ENCODE assay signal across 10 cellular contexts in the genomic region with DNA sequence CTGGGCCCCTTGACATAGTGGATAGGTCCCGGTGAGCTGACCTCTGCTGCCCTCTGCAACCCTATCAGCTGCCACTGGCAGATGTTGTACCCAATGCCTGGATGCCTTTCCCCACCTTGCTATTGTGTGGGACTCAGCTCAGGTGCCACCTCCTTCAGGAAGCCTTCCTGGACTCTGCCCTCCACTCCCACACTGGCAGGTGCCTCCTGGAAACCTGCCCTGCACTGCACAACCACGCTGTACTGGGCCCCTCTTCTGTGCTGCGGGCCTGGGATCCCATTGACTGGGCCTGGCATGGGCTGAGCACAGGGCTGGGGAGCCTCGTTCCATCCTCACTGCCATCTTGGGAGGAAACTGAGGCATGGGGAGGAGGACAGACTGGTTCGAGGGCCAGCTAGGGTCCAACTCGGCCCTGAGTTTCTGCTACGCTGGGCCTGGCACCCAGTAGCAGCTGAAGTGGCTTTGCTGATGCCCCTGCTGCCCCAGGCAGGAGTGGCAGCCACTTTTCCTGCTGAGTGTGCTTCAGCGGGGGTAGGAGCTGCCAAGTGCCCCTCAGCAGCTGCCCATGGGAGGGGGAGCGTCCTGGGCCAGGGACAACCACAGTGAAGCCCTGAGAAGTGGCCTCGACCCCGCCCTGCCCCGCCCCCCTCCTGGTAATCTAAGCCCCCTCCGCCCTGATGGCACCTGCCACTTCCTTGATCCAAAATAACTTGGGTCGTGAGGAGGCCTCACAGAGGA. TPM values are rescaled to one million over a fixed set of nuclear protein-coding genes. Genes with fewer than 3 reads are reported as not detected.
DNase-seq lines count a peak whose midpoint lies in the region; ATAC-seq and TF ChIP-seq lines count a peak whose summit lies in the region.
"Had no signal": no experiment of that assay in that cellular context is flagged by ENCODE, and none has a peak within 500 bp of the region (broad histone marks: within the 10 kb centered on the region; RNA-seq: fewer than 3 reads in every experiment).

No MANE protein-coding gene starts in this region.

- H3K4me2 ChIP-seq in HCT116 (ENCODE audit: low read length), result peak overlapping the region; percentile 89

- BruUV-seq in HCT116 (replicated peaks; lab: Mats Ljungman, UMichigan), result no TSS peak

- H3K27ac ChIP-seq in HCT116 (ENCODE audit: low read depth, low read length), result no peak overlapping the region; the same call in 1 of the 2 replicates
- H3K27ac ChIP-seq in coronary artery, result peak overlapping the region; percentile 73 to 93
- peak overlapping the region; percentile 34 for H3K27ac ChIP-seq in rectal smooth muscle tissue (ENCODE audit: low read depth, low read length)

- no peak overlapping the region for H2AFZ ChIP-seq in HCT116 (ENCODE audit: low read depth, low read length, poor library complexity, severe bottlenecking)

- TF ChIP-seq RAD21 in HCT116 (IDR thresholded peaks at IDR 0.05; ENCODE audit: low read depth), result no peak

- H3K9ac ChIP-seq in HCT116 (ENCODE audit: low read length) (0 out of 2 replicates have a peak overlapping the region, but pooled peaks have one; percentile 70), rectal smooth muscle tissue (ENCODE audit: low read length) (no peak overlapping the region)

- no peaks in the 10 kb centered on the region for H3K9me3 ChIP-seq in HCT116 (ENCODE audit: control insufficient read depth in 1 of 2, insufficient read depth in 1 of 2, low read depth in 1 of 2, low read length in 2 of 2)

- RAD21 ChIA-PET in HCT116 (lab: Charles Lee; ENCODE audit: low non-redundant PET in 1 of 2, low total read pairs in 2 of 2, uncharacterized antibody in 2 of 2, unreplicated experiment in 2 of 2), result no interaction called here

- H3K4me3 ChIP-seq in HCT116 (replicated peaks in 1 of 2; ENCODE audit: low read depth in 1 of 2, low read length in 2 of 2) (peak overlapping the region in 1 of 2 experiments; percentile 68; a peak in 2 of 4 replicates), coronary artery (peak overlapping the region; percentile 79), rectal smooth muscle tissue (ENCODE audit: low read length) (peak overlapping the region; percentile 77)

- no peaks in the 10 kb centered on the region; the same call in 1 of the 2 replicates for H3K79me2 ChIP-seq in HCT116 (ENCODE audit: insufficient read depth, low read length)

- CTCF ChIA-PET in HCT116 (lab: Charles Lee), result no interaction called here

- TF ChIP-seq CTCF in HCT116 (IDR thresholded peaks at IDR 0.05 in 2 of 3, conservative IDR thresholded peaks at IDR 0.05 in 1 of 3; ENCODE audit: borderline replicate concordance in 1 of 3, insufficient read depth in 1 of 3, low read depth in 2 of 3, low read length in 2 of 3) (no peak), coronary artery (IDR thresholded peaks at IDR 0.05) (no peak)

- no peak for ATAC-seq in HCT116
- ATAC-seq: activated T-cell treated with anti-CD3 and anti-CD28 coated beads, Interleukin-2, amount 50 U/mL, for 72 hours; T-helper 17 cell had no signal

- no peak for DNase-seq in HCT116 (ENCODE audit: low read depth, low spot score)
- DNase-seq in coronary artery (ENCODE audit: low spot score), result no peak
- DNase-seq in HuH-7 (ENCODE audit: low spot score), result no peak
- no peak for DNase-seq in MV-4-11 (lab: John Stamatoyannopoulos, UW)
- no peak for DNase-seq in foreskin melanocyte
- DNase-seq: activated T-cell treated with anti-CD3 and anti-CD28 coated beads, Interleukin-2, amount 50 U/mL, for 72 hours; NCI-H510A; stimulated activated CD4-positive, alpha-beta T cell treated with anti-CD3 and anti-CD28 coated beads, Interleukin-2, amount 100 ng/mL, for 24 hours; T-helper 17 cell had no signal

- no peak for TF ChIP-seq POLR2A in HCT116 (IDR thresholded peaks at IDR 0.05; ENCODE audit: borderline replicate concordance, extremely low read depth, insufficient read depth, insufficient read length)

- intact Hi-C loops in HCT116 (cut with micrococcal nuclease), result no loop called here

- peaks cover 12 to 42% of the 10 kb centered on the region in 2 experiments for H3K4me1 ChIP-seq in HCT116 (ENCODE audit: control insufficient read depth in 1 of 2, insufficient read depth in 2 of 2, low read length in 2 of 2)
- peaks cover 32% of the 10 kb centered on the region for H3K4me1 ChIP-seq in rectal smooth muscle tissue (ENCODE audit: control insufficient read depth, insufficient read depth, low read length)

- no peaks in the 10 kb centered on the region for H3K27me3 ChIP-seq in HCT116 (ENCODE audit: insufficient read depth, low read length)
- no peaks in the 10 kb centered on the region for H3K27me3 ChIP-seq in rectal smooth muscle tissue (ENCODE audit: control insufficient read depth, insufficient read depth, low read length)

- POLR2A ChIA-PET in HCT116 (lab: Charles Lee), result interaction anchor here (0.7 to 1.1 kb wide), 4 partner anchors 13 to 43 kb away, joined by 3 to 4 read pairs (median 3); partner anchors contain the start of gene ST6GALNAC4

- no peaks in the 10 kb centered on the region for H3K9me2 ChIP-seq in HCT116 (ENCODE audit: insufficient read depth)

- no peaks in the 10 kb centered on the region for H4K20me1 ChIP-seq in HCT116 (ENCODE audit: insufficient read depth)

- H3K36me3 ChIP-seq in HCT116 (ENCODE audit: control insufficient read depth in 1 of 2, insufficient read depth in 2 of 2, low read length in 2 of 2) (no peaks in the 10 kb centered on the region), rectal smooth muscle tissue (ENCODE audit: control insufficient read depth, insufficient read depth, low read length) (peaks cover 6% of the 10 kb centered on the region)

TF ChIP-seq in HCT116, 20 proteins besides CTCF, POLR2A, EP300 and RAD21:
- TF ChIP-seq SIN3A (IDR thresholded peaks at IDR 0.05; ENCODE audit: low read depth) (no peak), EZH2 (IDR thresholded peaks at IDR 0.05) (no peak), JUND (IDR thresholded peaks at IDR 0.05) (no peak)
- TF ChIP-seq, protein P1, sequence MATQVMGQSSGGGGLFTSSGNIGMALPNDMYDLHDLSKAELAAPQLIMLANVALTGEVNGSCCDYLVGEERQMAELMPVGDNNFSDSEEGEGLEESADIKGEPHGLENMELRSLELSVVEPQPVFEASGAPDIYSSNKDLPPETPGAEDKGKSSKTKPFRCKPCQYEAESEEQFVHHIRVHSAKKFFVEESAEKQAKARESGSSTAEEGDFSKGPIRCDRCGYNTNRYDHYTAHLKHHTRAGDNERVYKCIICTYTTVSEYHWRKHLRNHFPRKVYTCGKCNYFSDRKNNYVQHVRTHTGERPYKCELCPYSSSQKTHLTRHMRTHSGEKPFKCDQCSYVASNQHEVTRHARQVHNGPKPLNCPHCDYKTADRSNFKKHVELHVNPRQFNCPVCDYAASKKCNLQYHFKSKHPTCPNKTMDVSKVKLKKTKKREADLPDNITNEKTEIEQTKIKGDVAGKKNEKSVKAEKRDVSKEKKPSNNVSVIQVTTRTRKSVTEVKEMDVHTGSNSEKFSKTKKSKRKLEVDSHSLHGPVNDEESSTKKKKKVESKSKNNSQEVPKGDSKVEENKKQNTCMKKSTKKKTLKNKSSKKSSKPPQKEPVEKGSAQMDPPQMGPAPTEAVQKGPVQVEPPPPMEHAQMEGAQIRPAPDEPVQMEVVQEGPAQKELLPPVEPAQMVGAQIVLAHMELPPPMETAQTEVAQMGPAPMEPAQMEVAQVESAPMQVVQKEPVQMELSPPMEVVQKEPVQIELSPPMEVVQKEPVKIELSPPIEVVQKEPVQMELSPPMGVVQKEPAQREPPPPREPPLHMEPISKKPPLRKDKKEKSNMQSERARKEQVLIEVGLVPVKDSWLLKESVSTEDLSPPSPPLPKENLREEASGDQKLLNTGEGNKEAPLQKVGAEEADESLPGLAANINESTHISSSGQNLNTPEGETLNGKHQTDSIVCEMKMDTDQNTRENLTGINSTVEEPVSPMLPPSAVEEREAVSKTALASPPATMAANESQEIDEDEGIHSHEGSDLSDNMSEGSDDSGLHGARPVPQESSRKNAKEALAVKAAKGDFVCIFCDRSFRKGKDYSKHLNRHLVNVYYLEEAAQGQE (IDR thresholded peaks at IDR 0.05; ENCODE audit: low read depth), result no peak

RNA-seq across cellular contexts. Expression of gene AK1, which starts 1.3 kb away (rescaled TPM):
- total RNA-seq in HCT116 (2021; ENCODE audit: unreplicated experiment), result 61.1 TPM
- 70.6 and 74.2 TPM in 2 replicates for polyA plus RNA-seq in HCT116 (2012)

RNA-seq across cellular contexts. Expression of gene ENG, which starts 21.7 kb away (rescaled TPM):
- total RNA-seq in HCT116 (2021; ENCODE audit: unreplicated experiment), result 0.76 TPM
- polyA plus RNA-seq in HCT116 (2012), result 2.2 and 3.6 TPM in 2 replicates

RNA-seq across cellular contexts. Expression of gene ST6GALNAC6, which starts 23.2 kb away (rescaled TPM):
- 24.5 TPM for total RNA-seq in HCT116 (2021; ENCODE audit: unreplicated experiment)
- 22.9 and 25.0 TPM in 2 replicates for polyA plus RNA-seq in HCT116 (2012)

RNA-seq across cellular contexts. Expression of gene ST6GALNAC4, which starts 40.6 kb away (rescaled TPM):
- 49.4 TPM for total RNA-seq in HCT116 (2021; ENCODE audit: unreplicated experiment)
- polyA plus RNA-seq in HCT116 (2012), result 45.7 and 58.2 TPM in 2 replicates

RNA-seq across cellular contexts. Expression of gene PIP5KL1, which starts 54.4 kb away (rescaled TPM):
- 37.6 TPM for total RNA-seq in HCT116 (2021; ENCODE audit: unreplicated experiment)
- 35.7 and 36.0 TPM in 2 replicates for polyA plus RNA-seq in HCT116 (2012)
